ENCODE assay signal across 1 cellular context in the genomic region with DNA sequence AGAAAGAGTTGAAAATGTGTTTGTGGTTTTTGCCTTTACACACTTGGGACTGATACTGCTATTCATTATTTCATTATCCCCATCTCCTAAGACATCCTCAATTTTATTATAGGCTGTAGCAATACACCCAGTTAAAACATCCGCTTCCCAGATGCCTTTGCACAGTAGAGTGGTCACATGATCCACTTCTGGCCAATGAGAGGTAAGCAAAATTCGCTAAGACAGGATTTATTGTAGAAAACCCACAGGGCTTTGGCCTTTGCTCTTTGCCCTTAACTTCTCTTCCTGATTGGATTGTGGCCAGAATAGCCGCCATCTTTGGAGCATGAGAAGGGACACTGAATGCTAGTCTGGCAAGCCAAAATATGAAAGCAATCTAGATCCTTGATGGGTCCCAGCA.
TF ChIP-seq lines count a peak whose summit lies in the region.

No MANE protein-coding gene starts in this region.

TF ChIP-seq in HCT116, 20 proteins besides CTCF, POLR2A, EP300 and RAD21:
- TF ChIP-seq SP1 (IDR thresholded peaks at IDR 0.05; ENCODE audit: low read depth) (no peak), JUND (IDR thresholded peaks at IDR 0.05) (no peak), POLR2AphosphoS5 (IDR thresholded peaks at IDR 0.05; ENCODE audit: low read depth, low read length) (no peak), ELF1 (IDR thresholded peaks at IDR 0.05; ENCODE audit: borderline replicate concordance, low read depth) (no peak), SIN3A (IDR thresholded peaks at IDR 0.05; ENCODE audit: low read depth) (no peak), YY1 (IDR thresholded peaks at IDR 0.05; ENCODE audit: extremely low read depth, insufficient replicate concordance, low read depth, low read length) (no peak), CEBPB (IDR thresholded peaks at IDR 0.05; ENCODE audit: low read depth) (no peak), EGR1 (IDR thresholded peaks at IDR 0.05; ENCODE audit: low read depth) (no peak), ATF3 (IDR thresholded peaks at IDR 0.05) (no peak), CBX3 (IDR thresholded peaks at IDR 0.05; ENCODE audit: low read depth) (no peak), SRF (IDR thresholded peaks at IDR 0.05; ENCODE audit: low read depth) (no peak), EZH2 (IDR thresholded peaks at IDR 0.05) (no peak), FOSL1 (IDR thresholded peaks at IDR 0.05; ENCODE audit: low read depth) (no peak), ZNF274 (IDR thresholded peaks at IDR 0.05; ENCODE audit: low read depth, low read length) (no peak), ZFX (IDR thresholded peaks at IDR 0.05) (no peak)
- TF ChIP-seq, protein P1, sequence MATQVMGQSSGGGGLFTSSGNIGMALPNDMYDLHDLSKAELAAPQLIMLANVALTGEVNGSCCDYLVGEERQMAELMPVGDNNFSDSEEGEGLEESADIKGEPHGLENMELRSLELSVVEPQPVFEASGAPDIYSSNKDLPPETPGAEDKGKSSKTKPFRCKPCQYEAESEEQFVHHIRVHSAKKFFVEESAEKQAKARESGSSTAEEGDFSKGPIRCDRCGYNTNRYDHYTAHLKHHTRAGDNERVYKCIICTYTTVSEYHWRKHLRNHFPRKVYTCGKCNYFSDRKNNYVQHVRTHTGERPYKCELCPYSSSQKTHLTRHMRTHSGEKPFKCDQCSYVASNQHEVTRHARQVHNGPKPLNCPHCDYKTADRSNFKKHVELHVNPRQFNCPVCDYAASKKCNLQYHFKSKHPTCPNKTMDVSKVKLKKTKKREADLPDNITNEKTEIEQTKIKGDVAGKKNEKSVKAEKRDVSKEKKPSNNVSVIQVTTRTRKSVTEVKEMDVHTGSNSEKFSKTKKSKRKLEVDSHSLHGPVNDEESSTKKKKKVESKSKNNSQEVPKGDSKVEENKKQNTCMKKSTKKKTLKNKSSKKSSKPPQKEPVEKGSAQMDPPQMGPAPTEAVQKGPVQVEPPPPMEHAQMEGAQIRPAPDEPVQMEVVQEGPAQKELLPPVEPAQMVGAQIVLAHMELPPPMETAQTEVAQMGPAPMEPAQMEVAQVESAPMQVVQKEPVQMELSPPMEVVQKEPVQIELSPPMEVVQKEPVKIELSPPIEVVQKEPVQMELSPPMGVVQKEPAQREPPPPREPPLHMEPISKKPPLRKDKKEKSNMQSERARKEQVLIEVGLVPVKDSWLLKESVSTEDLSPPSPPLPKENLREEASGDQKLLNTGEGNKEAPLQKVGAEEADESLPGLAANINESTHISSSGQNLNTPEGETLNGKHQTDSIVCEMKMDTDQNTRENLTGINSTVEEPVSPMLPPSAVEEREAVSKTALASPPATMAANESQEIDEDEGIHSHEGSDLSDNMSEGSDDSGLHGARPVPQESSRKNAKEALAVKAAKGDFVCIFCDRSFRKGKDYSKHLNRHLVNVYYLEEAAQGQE (IDR thresholded peaks at IDR 0.05; ENCODE audit: low read depth) = no peak
- TF ChIP-seq, protein P2, sequence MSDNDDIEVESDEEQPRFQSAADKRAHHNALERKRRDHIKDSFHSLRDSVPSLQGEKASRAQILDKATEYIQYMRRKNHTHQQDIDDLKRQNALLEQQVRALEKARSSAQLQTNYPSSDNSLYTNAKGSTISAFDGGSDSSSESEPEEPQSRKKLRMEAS (IDR thresholded peaks at IDR 0.05) = no peak
